In the genomic region with DNA sequence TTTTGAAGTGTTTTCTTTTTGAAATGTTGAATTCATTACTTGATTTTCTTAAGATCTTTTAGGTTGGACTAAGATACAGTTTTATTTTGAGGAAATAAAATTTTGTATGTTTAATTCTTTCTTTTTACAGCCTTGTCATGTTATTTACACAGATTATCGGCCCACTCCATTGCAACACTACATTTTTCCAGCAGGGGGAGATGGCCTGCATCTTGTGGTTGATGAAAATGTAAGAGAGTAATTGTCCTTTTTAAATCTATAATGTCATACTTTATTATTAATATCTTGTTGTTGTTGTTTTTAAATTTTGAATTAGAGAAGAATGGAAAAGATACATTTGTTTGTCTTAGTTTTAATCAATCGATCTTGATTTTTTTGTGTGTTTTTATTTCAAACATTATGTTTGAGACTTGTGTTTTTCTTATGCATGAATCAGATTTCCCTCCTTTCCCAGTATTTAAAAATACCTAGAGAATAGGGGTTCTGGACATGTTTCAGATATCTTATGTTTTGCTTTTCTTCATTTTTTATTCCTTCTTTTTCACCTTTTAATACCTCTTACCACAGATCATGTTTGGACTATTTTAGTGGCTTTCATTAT, we compare ENCODE assay signal across 8 cellular contexts. TPM values are rescaled to one million over a fixed set of nuclear protein-coding genes. Genes with fewer than 3 reads are reported as not detected.
DNase-seq lines count a peak whose midpoint lies in the region; ATAC-seq and TF ChIP-seq lines count a peak whose summit lies in the region.

No MANE protein-coding gene starts in this region.

- no peaks in the 10 kb centered on the region for H3K4me1 ChIP-seq in left lung

- no peak overlapping the region for H3K4me3 ChIP-seq in left lung

- no peaks in the 10 kb centered on the region for H3K27me3 ChIP-seq in left lung

- no peaks in the 10 kb centered on the region for H3K4me1 Mint-ChIP-seq in central memory CD8-positive, alpha-beta T cell

- ATAC-seq in central memory CD8-positive, alpha-beta T cell (replicated peaks; ENCODE audit: extremely low read depth, poor library complexity, severe bottlenecking), result no peak
- ATAC-seq in left lung, result peak; percentile 69
- no peak for ATAC-seq in HG03571 (IDR thresholded peaks at IDR 0.05; ENCODE audit: unreplicated experiment)
- ATAC-seq in GM18909 (IDR thresholded peaks at IDR 0.05; ENCODE audit: poor library complexity, unreplicated experiment), result no peak

- H3K9me3 Mint-ChIP-seq in central memory CD8-positive, alpha-beta T cell, result no peaks in the 10 kb centered on the region

- peaks cover 0 to 77% of the 10 kb centered on the region in 2 donors for H3K36me3 ChIP-seq in left lung

- H3K36me3 Mint-ChIP-seq in central memory CD8-positive, alpha-beta T cell (ENCODE audit: insufficient read depth), result peaks cover 55% of the 10 kb centered on the region

- intact Hi-C loops in left lung (cut with DNase I), result no loop called here

- H3K4me3 Mint-ChIP-seq in central memory CD8-positive, alpha-beta T cell, result no peak overlapping the region

- no peaks in the 10 kb centered on the region for H3K9me3 ChIP-seq in left lung

- no peak overlapping the region for H3K27ac ChIP-seq in left lung

- no peaks in the 10 kb centered on the region for H3K27me3 Mint-ChIP-seq in central memory CD8-positive, alpha-beta T cell

- TF ChIP-seq CTCF in left lung (IDR thresholded peaks at IDR 0.05), result peak; percentile 79 to 86

- peak overlapping the region; percentile 62 for H3K27ac Mint-ChIP-seq in central memory CD8-positive, alpha-beta T cell (ENCODE audit: low read depth)

- DNase-seq in ELF-1 (ENCODE audit: low read depth, low spot score) (peak; percentile 18), Kasumi-1 (lab: John Stamatoyannopoulos, UW) (peak; percentile 37 to 63), left lung (no peak)
- peak; percentile 30 for DNase-seq in activated CD4-positive, CD25-positive, alpha-beta regulatory T cell treated with anti-CD3 and anti-CD28 coated beads, Interleukin-2, amount 50 U/mL, for 16 hours (ENCODE audit: low read depth, low spot score)
- peak; percentile 38 to 39 for DNase-seq in central memory CD8-positive, alpha-beta T cell (ENCODE audit: low spot score in 2 of 2)
- DNase-seq in stimulated activated CD4-positive, alpha-beta T cell treated with anti-CD3 and anti-CD28 coated beads, TNF-alpha, amount 100 ng/mL, for 24 hours (ENCODE audit: low read depth in 3 of 3), result peak; percentile 40 to 52 (median 49)

RNA-seq across cellular contexts. Expression of a gene that starts 36.7 kb away (rescaled TPM):
- 10 to 100 TPM; 48.8 to 61.1 TPM for total RNA-seq in left lung

RNA-seq across cellular contexts. Expression of a gene that starts 37.0 kb away (rescaled TPM):
- total RNA-seq in left lung, result 10 to 100 TPM; 26.4 to 26.9 TPM

Comparison
In these comparisons a context has a peak if more than half of its experiments do, and no peak if none do; other contexts are left out.
1. DNase-seq: peak in ELF-1 (single experiment), Kasumi-1 (2 of 2), activated CD4-positive, CD25-positive, alpha-beta regulatory T cell treated with anti-CD3 and anti-CD28 coated beads, Interleukin-2, amount 50 U/mL, for 16 hours (single experiment), central memory CD8-positive, alpha-beta T cell (2 of 2) and stimulated activated CD4-positive, alpha-beta T cell treated with anti-CD3 and anti-CD28 coated beads, TNF-alpha, amount 100 ng/mL, for 24 hours (3 of 3); none in left lung (0 of 2).